In the genomic region with DNA sequence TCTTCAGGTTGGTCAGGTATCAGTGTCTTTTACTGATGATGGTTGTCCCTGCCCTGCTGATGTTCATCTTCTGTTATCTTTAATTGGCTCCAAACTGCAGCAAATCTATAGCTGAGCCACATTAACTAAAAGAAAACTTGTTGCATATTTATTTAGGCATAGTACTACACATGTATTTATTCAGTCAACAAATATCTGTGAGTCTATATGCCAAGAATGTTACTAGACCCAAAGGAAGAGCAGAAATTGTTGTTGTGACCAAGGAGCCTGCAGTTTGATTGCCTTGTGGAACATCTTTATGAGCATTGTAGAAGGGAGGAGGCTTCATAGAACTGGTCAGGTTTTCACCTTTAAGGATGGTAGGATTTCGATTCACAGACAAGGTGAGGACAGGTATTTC, we compare ENCODE assay signal across 1 cellular context.
TF ChIP-seq lines count a peak whose summit lies in the region.

No MANE protein-coding gene starts in this region.

TF ChIP-seq in IMR-90, 13 proteins besides CTCF, POLR2A, EP300 and RAD21:
- TF ChIP-seq SMC3 (IDR thresholded peaks at IDR 0.05; ENCODE audit: low read depth, low read length), result no peak
- no peak for TF ChIP-seq FOS (IDR thresholded peaks at IDR 0.05; ENCODE audit: low read depth, low read length)
- no peak for TF ChIP-seq ELK1 (IDR thresholded peaks at IDR 0.05; ENCODE audit: borderline replicate concordance, low read depth, low read length)
- TF ChIP-seq MXI1 (IDR thresholded peaks at IDR 0.05; ENCODE audit: borderline replicate concordance, low read depth, low read length), result no peak
- TF ChIP-seq CHD1 (IDR thresholded peaks at IDR 0.05; ENCODE audit: low read depth, low read length), result no peak
- no peak for TF ChIP-seq RCOR1 (IDR thresholded peaks at IDR 0.05; ENCODE audit: insufficient replicate concordance, low read length)
- no peak for TF ChIP-seq MAFK (IDR thresholded peaks at IDR 0.05; ENCODE audit: low read depth, low read length)
- no peak for TF ChIP-seq CEBPB (IDR thresholded peaks at IDR 0.05; ENCODE audit: low read depth, low read length)
- TF ChIP-seq, protein P1, sequence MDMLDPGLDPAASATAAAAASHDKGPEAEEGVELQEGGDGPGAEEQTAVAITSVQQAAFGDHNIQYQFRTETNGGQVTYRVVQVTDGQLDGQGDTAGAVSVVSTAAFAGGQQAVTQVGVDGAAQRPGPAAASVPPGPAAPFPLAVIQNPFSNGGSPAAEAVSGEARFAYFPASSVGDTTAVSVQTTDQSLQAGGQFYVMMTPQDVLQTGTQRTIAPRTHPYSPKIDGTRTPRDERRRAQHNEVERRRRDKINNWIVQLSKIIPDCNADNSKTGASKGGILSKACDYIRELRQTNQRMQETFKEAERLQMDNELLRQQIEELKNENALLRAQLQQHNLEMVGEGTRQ (IDR thresholded peaks at IDR 0.05; ENCODE audit: low read depth, low read length), result no peak
- no peak for TF ChIP-seq BHLHE40 (IDR thresholded peaks at IDR 0.05; ENCODE audit: low read depth, low read length)
- no peak for TF ChIP-seq RFX5 (IDR thresholded peaks at IDR 0.05; ENCODE audit: low read depth, low read length)
- TF ChIP-seq NFE2L2 (IDR thresholded peaks at IDR 0.05; ENCODE audit: low read depth, low read length), result no peak
- TF ChIP-seq MAZ (IDR thresholded peaks at IDR 0.05; ENCODE audit: borderline replicate concordance, low read depth, low read length), result no peak
TF ChIP-seq in IMR-90: peak in this region for 0.
